3 cellular contexts compared by ENCODE assay signal in the genomic region with DNA sequence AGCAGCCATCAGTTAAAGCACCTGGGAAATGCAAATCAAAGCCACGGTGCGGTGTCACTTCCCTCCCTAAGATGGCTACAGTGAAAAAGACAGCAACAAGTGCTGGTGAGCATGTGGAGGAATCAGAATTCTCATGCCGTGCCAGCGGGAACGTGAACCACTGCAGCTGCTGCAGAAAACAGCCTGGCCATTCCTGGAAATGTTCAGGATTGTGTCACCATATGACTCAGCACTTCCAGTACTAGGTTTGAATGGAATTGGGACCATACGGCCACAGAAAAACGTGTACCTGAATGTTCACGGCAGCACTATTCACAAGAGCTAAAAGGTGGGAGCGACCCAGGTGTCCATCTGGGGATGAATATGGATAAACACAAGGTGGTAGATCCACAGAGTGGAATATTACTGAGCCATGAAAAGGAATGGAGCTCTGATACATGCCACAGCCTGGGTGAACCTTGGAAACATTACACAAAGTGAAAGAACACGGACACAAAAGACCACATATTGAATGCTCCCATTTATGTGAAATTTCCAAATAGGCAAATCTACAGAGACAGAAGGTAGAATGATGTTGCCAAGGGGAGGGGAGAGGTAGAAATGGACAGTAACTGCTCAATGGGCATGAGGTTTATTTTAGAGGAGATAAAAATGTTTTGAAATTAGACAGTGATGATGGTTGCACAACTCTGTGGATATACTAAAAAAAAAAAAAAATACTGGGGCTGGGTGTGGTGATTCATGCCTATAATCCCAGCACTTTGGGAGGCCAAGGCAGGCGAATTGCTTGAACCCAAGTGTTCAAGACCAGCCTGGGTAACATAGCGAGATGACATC.
A peak's percentile ranks its signal among the peaks of the same experiment; 100 is the strongest.
TF ChIP-seq lines count a peak whose summit lies in the region.

No MANE protein-coding gene starts in this region.

TF ChIP-seq in IMR-90, 13 proteins besides CTCF, POLR2A, EP300 and RAD21:
- TF ChIP-seq FOS (IDR thresholded peaks at IDR 0.05; ENCODE audit: low read depth, low read length) (no peak), CEBPB (IDR thresholded peaks at IDR 0.05; ENCODE audit: low read depth, low read length) (peak; percentile 45; the same call in 1 of the 2 replicates), MAFK (IDR thresholded peaks at IDR 0.05; ENCODE audit: low read depth, low read length) (peak; percentile 27; the same call in 1 of the 2 replicates), NFE2L2 (IDR thresholded peaks at IDR 0.05; ENCODE audit: low read depth, low read length) (peak; percentile 86)

TF ChIP-seq in K562, 482 proteins besides CTCF, POLR2A, EP300 and RAD21 (continues in another document):
- TF ChIP-seq HDAC2 (IDR thresholded peaks at IDR 0.05) (0 out of 2 replicates have a peak, but pooled peaks have one; percentile 44), SMARCC2 (IDR thresholded peaks at IDR 0.05; ENCODE audit: low read depth) (0 out of 2 replicates have a peak, but pooled peaks have one; percentile 30), BHLHE40 (IDR thresholded peaks at IDR 0.05; ENCODE audit: low read length) (peak; percentile 43; the same call in 1 of the 2 replicates), ATF7 (IDR thresholded peaks at IDR 0.05) (peak; percentile 46; the same call in 1 of the 2 replicates), SAP30 (IDR thresholded peaks at IDR 0.05; ENCODE audit: borderline replicate concordance, insufficient read depth, low read depth, low read length, poor library complexity, severe bottlenecking) (no peak), CBFA2T2 (conservative IDR thresholded peaks at IDR 0.05) (no peak), KDM1A (IDR thresholded peaks at IDR 0.05) (peak in 1 of 2 experiments; percentile 42; a peak in 1 of 4 replicates), ZNF507 (tag; conservative IDR thresholded peaks at IDR 0.05) (no peak), ZNF316 (IDR thresholded peaks at IDR 0.05) (peak; percentile 81), RBM25 (IDR thresholded peaks at IDR 0.05; ENCODE audit: low read depth, low read length, severe bottlenecking) (peak; percentile 62), MAFG (tag; conservative IDR thresholded peaks at IDR 0.05) (peak; percentile 86), NR2C2 (CRISPR knock-in tag; IDR thresholded peaks at IDR 0.05) (no peak), NR2C2 (tag; IDR thresholded peaks at IDR 0.05) (no peak), SMARCA4 (IDR thresholded peaks at IDR 0.05) (peak; percentile 62), ZFP1 (CRISPR knock-in tag; IDR thresholded peaks at IDR 0.05) (no peak), HDAC1 (IDR thresholded peaks at IDR 0.05) (no peak), ZNF398 (CRISPR knock-in tag; IDR thresholded peaks at IDR 0.05) (no peak), BACH1 (tag; IDR thresholded peaks at IDR 0.05) (peak; percentile 65; the same call in 1 of the 2 replicates), ARID1B (IDR thresholded peaks at IDR 0.05) (peak; percentile 55), ZNF79 (CRISPR knock-in tag; IDR thresholded peaks at IDR 0.05; ENCODE audit: low read depth) (no peak), ZFP36 (IDR thresholded peaks at IDR 0.05; ENCODE audit: low read depth, low read length, partially characterized antibody) (peak; percentile 41), NFE2 (IDR thresholded peaks at IDR 0.05; ENCODE audit: low read depth) (peak; percentile 78), CEBPB (tag; IDR thresholded peaks at IDR 0.05) (peak; percentile 25; the same call in 1 of the 2 replicates), FOSL1 (tag; conservative IDR thresholded peaks at IDR 0.05) (peak; percentile 58), ZNF12 (CRISPR knock-in tag; IDR thresholded peaks at IDR 0.05) (no peak), HMG20B (CRISPR knock-in tag; IDR thresholded peaks at IDR 0.05) (no peak), ZNF436 (CRISPR knock-in tag; IDR thresholded peaks at IDR 0.05) (no peak), BCOR (IDR thresholded peaks at IDR 0.05) (peak; percentile 22; the same call in 1 of the 2 replicates), C11orf30 (IDR thresholded peaks at IDR 0.05; ENCODE audit: low read depth) (peak; percentile 82), ADNP (tag; IDR thresholded peaks at IDR 0.05) (no peak)
- TF ChIP-seq, protein P1, sequence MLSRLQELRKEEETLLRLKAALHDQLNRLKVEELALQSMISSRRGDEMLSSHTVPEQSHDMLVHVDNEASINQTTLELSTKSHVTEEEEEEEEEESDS (CRISPR knock-in tag; IDR thresholded peaks at IDR 0.05), result no peak
- TF ChIP-seq, protein P2, sequence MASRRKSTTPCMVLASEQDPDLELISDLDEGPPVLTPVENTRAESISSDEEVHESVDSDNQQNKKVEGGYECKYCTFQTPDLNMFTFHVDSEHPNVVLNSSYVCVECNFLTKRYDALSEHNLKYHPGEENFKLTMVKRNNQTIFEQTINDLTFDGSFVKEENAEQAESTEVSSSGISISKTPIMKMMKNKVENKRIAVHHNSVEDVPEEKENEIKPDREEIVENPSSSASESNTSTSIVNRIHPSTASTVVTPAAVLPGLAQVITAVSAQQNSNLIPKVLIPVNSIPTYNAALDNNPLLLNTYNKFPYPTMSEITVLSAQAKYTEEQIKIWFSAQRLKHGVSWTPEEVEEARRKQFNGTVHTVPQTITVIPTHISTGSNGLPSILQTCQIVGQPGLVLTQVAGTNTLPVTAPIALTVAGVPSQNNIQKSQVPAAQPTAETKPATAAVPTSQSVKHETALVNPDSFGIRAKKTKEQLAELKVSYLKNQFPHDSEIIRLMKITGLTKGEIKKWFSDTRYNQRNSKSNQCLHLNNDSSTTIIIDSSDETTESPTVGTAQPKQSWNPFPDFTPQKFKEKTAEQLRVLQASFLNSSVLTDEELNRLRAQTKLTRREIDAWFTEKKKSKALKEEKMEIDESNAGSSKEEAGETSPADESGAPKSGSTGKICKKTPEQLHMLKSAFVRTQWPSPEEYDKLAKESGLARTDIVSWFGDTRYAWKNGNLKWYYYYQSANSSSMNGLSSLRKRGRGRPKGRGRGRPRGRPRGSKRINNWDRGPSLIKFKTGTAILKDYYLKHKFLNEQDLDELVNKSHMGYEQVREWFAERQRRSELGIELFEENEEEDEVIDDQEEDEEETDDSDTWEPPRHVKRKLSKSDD (conservative IDR thresholded peaks at IDR 0.05; ENCODE audit: low read length), result no peak
- TF ChIP-seq, protein P3, sequence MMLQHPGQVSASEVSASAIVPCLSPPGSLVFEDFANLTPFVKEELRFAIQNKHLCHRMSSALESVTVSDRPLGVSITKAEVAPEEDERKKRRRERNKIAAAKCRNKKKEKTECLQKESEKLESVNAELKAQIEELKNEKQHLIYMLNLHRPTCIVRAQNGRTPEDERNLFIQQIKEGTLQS (IDR thresholded peaks at IDR 0.05), result peak; percentile 82
- TF ChIP-seq, protein P3 (CRISPR knock-in tag; conservative IDR thresholded peaks at IDR 0.05), result no peak

TF ChIP-seq in WTC11, 78 proteins besides CTCF, POLR2A, EP300 and RAD21:
- TF ChIP-seq, protein P4, sequence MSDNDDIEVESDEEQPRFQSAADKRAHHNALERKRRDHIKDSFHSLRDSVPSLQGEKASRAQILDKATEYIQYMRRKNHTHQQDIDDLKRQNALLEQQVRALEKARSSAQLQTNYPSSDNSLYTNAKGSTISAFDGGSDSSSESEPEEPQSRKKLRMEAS (CRISPR knock-in tag; IDR thresholded peaks at IDR 0.05), result no peak
- TF ChIP-seq ZNF317 (CRISPR knock-in tag; IDR thresholded peaks at IDR 0.05; ENCODE audit: borderline replicate concordance, low read depth) (no peak), CDX4 (CRISPR knock-in tag; IDR thresholded peaks at IDR 0.05; ENCODE audit: borderline replicate concordance) (no peak), CREM (CRISPR knock-in tag; IDR thresholded peaks at IDR 0.05) (no peak), PRRX2 (CRISPR knock-in tag; IDR thresholded peaks at IDR 0.05) (no peak)
- TF ChIP-seq, protein P5, sequence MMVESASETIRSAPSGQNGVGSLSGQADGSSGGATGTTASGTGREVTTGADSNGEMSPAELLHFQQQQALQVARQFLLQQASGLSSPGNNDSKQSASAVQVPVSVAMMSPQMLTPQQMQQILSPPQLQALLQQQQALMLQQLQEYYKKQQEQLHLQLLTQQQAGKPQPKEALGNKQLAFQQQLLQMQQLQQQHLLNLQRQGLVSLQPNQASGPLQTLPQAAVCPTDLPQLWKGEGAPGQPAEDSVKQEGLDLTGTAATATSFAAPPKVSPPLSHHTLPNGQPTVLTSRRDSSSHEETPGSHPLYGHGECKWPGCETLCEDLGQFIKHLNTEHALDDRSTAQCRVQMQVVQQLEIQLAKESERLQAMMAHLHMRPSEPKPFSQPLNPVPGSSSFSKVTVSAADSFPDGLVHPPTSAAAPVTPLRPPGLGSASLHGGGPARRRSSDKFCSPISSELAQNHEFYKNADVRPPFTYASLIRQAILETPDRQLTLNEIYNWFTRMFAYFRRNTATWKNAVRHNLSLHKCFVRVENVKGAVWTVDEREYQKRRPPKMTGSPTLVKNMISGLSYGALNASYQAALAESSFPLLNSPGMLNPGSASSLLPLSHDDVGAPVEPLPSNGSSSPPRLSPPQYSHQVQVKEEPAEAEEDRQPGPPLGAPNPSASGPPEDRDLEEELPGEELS (CRISPR knock-in tag; IDR thresholded peaks at IDR 0.05), result no peak
